In genomic region chr10:30359373-30360206, GRCh38 we compare ENCODE assay signal across 8 cellular contexts. TPM values are rescaled to one million over a fixed set of nuclear protein-coding genes. Genes with fewer than 3 reads are reported as not detected.
DNase-seq lines count a peak whose midpoint lies in the region; ATAC-seq, FAIRE-seq and TF ChIP-seq lines count a peak whose summit lies in the region.

No MANE protein-coding gene starts in this region.

- peak; percentile 41 to 68 (median 58) for TF ChIP-seq CTCF in adrenal gland (IDR thresholded peaks at IDR 0.05)

- peaks cover 10 to 14% of the 10 kb centered on the region in 2 donors for H3K27me3 Mint-ChIP-seq in T-cell

- no peak overlapping the region for H3K4me3 Mint-ChIP-seq in T-cell

- CTCF ChIA-PET in T-cell (lab: Charles Lee): interaction anchor here (0.5 to 1.5 kb wide), 17 partner anchors 8 to 1587 kb away, joined by 3 to 19 read pairs (median 4); partner anchors contain the start of gene MTPAP (in 1 of the 2)

- H3K4me3 ChIP-seq in adrenal gland: no peak overlapping the region
- no peak overlapping the region for H3K4me3 ChIP-seq in small intestine (ENCODE audit: low read depth in 1 of 2, low read length in 2 of 2)

- H3K4me1 Mint-ChIP-seq in T-cell: peaks cover 2 to 7% (median 5%) of the 10 kb centered on the region in 3 donors

- H3K36me3 ChIP-seq in adrenal gland (replicated peaks in 1 of 2) (no peaks in the 10 kb centered on the region), small intestine (ENCODE audit: control insufficient read depth in 2 of 2, insufficient read depth in 2 of 2, low read length in 2 of 2) (no peaks in the 10 kb centered on the region)

- WGBS in adrenal gland, 4 donors: 37 to 45% (median 38%) methylated on average over 6 to 8 of the region's 8 CpGs
- 28 to 46% (median 41%) methylated on average over 8 of the region's 8 CpGs for WGBS in small intestine, 3 donors

- no peak for TF ChIP-seq POLR2A in adrenal gland (IDR thresholded peaks at IDR 0.05)

- H3K4me1 ChIP-seq in adrenal gland (replicated peaks in 1 of 2) (no peaks in the 10 kb centered on the region), small intestine (ENCODE audit: control insufficient read depth in 2 of 2, insufficient read depth in 1 of 2, low read depth in 1 of 2, low read length in 1 of 2) (no peaks in the 10 kb centered on the region)

- H3K27me3 ChIP-seq in adrenal gland (no peaks in the 10 kb centered on the region), small intestine (ENCODE audit: control insufficient read depth in 2 of 2, insufficient read depth in 2 of 2, low read length in 2 of 2) (peaks cover 0 to 1% of the 10 kb centered on the region in 2 donors)

- no peaks in the 10 kb centered on the region for H3K9me3 ChIP-seq in adrenal gland (replicated peaks in 1 of 3)
- H3K9me3 ChIP-seq in small intestine (ENCODE audit: control insufficient read depth, low read depth): no peaks in the 10 kb centered on the region

- H3K9me3 Mint-ChIP-seq in T-cell: no peaks in the 10 kb centered on the region

- FAIRE-seq in small intestine (lab: Jason Lieb, UNC): no peak

- POLR2A ChIA-PET in T-cell (lab: Charles Lee): no interaction called here

- no peak overlapping the region for H3K27ac ChIP-seq in adrenal gland
- H3K27ac ChIP-seq in small intestine (ENCODE audit: low read depth in 1 of 2, low read length in 1 of 2): no peak overlapping the region

- intact Hi-C loops in adrenal gland (cut with DNase I): no loop called here

- ATAC-seq in GM21367 (IDR thresholded peaks at IDR 0.05; ENCODE audit: unreplicated experiment) (peak; percentile 88), T-cell (replicated peaks in 1 of 4) (peak; percentile 68 to 85 (median 78))

- DNase-seq in DMS114 treated with DMSO at 0.1 percent for 48 hours (lab: John Stamatoyannopoulos, UW; ENCODE audit: unreplicated experiment): peak; percentile 18
- peak; percentile 86 for DNase-seq in HuH-7 (ENCODE audit: low spot score)
- DNase-seq in T-cell: peak in 32 of 34 experiments; percentile 14 to 57 (median 42)
- peak in 6 of 7 donors; percentile 48 to 70 (median 67) for DNase-seq in adrenal gland
- DNase-seq in hepatic stellate cell (ENCODE audit: low spot score): peak; percentile 62
- DNase-seq in small intestine: peak; percentile 80
- DNase-seq in NCI-H2171 (lab: John Stamatoyannopoulos, UW): no peak

- no peaks in the 10 kb centered on the region for H3K36me3 Mint-ChIP-seq in T-cell

- no peak overlapping the region for H3K27ac Mint-ChIP-seq in T-cell

RNA-seq across cellular contexts. Expression of gene MTPAP, which starts 10.5 kb away (rescaled TPM):
- total RNA-seq in T-cell (10 to 100 TPM; 20.9 to 34.7 (median 22.3) TPM), adrenal gland (10 to 100 TPM in 7 of 8 donors, 1 to 10 TPM in 1; 4.4 to 30.7 (median 20.4) TPM)
- polyA plus RNA-seq in adrenal gland (10 to 100 TPM; 10.8 to 27.8 (median 21.2) TPM), small intestine (1 to 10 TPM; 3.8 to 8.0 (median 4.7) TPM)
